Comparison of ENCODE assay signal across 34 cellular contexts in genomic region chr1:92937731-92938130, GRCh38.
"Had no signal": no experiment of that assay in that cellular context is flagged by ENCODE, and none has a peak within 500 bp of the region (broad histone marks: within the 10 kb centered on the region; RNA-seq: fewer than 3 reads in every experiment).

No MANE protein-coding gene starts in this region.

- H3K4me2 ChIP-seq: KMS-11 had no signal

- H3K27me3 ChIP-seq: MG63 had no signal

- H3K4me3 ChIP-seq: MG63 had no signal

- H3K9ac ChIP-seq: KMS-11 had no signal

- H3K9me3 ChIP-seq: MG63 had no signal

- DNase-seq: Karpas-422, Kasumi-1, KG1, MG63, MM.1S, MV-4-11, NCI-H1048, NCI-H1092, NCI-H1092 treated with DMSO at 0.1 percent for 48 hours, NCI-H1105, NCI-H1105 treated with DMSO at 0.1 percent for 48 hours, NCI-H1417, NCI-H1417 treated with DMSO at 0.1 percent for 48 hours, NCI-H1436, NCI-H1436 treated with DMSO at 0.1 percent for 48 hours, NCI-H146, NCI-H1694, NCI-H1694 treated with DMSO at 0.1 percent for 48 hours, NCI-H187, NCI-H187 treated with DMSO at 0.1 percent for 48 hours, NCI-H1930, NCI-H2029, NCI-H2029 treated with DMSO at 0.1 percent for 48 hours, NCI-H2081, NCI-H2107, NCI-H2171, NCI-H2171 treated with DMSO at 0.1 percent for 48 hours, NCI-H2227 treated with DMSO at 0.1 percent for 48 hours, NCI-H226, NCI-H345, NCI-H446, NCI-H446 treated with DMSO at 0.1 percent for 48 hours, NCI-H510A had no signal

- H3K27ac ChIP-seq: KMS-11 had no signal

- H3K36me3 ChIP-seq: MG63 had no signal
